In the genomic region with DNA sequence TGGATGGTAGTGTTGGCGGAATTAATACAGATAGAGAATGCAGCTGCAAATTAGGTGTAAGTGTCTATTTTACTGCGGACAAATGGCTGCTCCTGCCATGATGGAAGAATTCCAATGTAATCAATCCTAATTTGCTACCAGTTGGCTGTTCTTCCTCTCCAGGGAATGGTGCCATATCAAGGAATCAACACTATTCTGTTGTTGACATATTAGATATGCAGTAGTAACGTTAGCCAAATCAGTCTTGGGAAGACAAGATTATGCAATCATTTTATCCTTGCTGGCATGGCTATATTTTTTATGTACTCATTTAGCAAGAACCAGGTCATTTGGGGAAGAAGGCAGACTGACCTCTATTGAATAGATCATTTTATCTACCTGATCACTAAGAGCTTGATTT, we compare ENCODE assay signal across 29 cellular contexts.
"Had no signal": no experiment of that assay in that cellular context is flagged by ENCODE, and none has a peak within 500 bp of the region (broad histone marks: within the 10 kb centered on the region; RNA-seq: fewer than 3 reads in every experiment).

No MANE protein-coding gene starts in this region.

- H3K9me3 ChIP-seq: ascending aorta, breast epithelium, esophagus squamous epithelium had no signal

- H3K36me3 ChIP-seq: ascending aorta, breast epithelium, cardiac muscle cell, esophagus squamous epithelium had no signal

- H3K4me3 ChIP-seq: ascending aorta, breast epithelium, cardiac muscle cell, coronary artery, dorsolateral prefrontal cortex, esophagus squamous epithelium had no signal

- H3K27ac ChIP-seq: ascending aorta, breast epithelium, cardiac muscle cell, coronary artery, dorsolateral prefrontal cortex, epithelial cell of prostate, esophagus squamous epithelium had no signal

- H3K27me3 ChIP-seq: ascending aorta, breast epithelium, cardiac muscle cell, esophagus squamous epithelium had no signal

- DNase-seq: activated CD4-positive, alpha-beta memory T cell treated with anti-CD3 and anti-CD28 coated beads for 36 hours; activated CD4-positive, alpha-beta T cell treated with anti-CD3 and anti-CD28 coated beads for 36 hours; activated CD4-positive, alpha-beta T cell treated with anti-CD3 and anti-CD28 coated beads, Interleukin-2, amount 10 ng/mL, durations not matched to agents 24 days and 14 days; activated CD4-positive, CD25-positive, alpha-beta regulatory T cell; activated CD4-positive, CD25-positive, alpha-beta regulatory T cell treated with anti-CD3 and anti-CD28 coated beads, Interleukin-2, amount 50 U/mL, for 72 hours; activated CD8-positive, alpha-beta memory T cell treated with anti-CD3 and anti-CD28 coated beads, Interleukin-2, amount 10 ng/mL, durations not matched to agents 7 days and 5 days; activated CD8-positive, alpha-beta memory T cell treated with anti-CD3 and anti-CD28 coated beads, Interleukin-2, amount 50 U/mL, for 4 hours; activated CD8-positive, alpha-beta T cell treated with anti-CD3 and anti-CD28 coated beads, Interleukin-2, amount 10 ng/mL, durations not matched to agents 7 days and 5 days; activated effector memory CD4-positive, alpha-beta T cell treated with anti-CD3 and anti-CD28 coated beads, Interleukin-2, amount 50 U/mL, for 16 hours; activated naive CD4-positive, alpha-beta T cell treated with anti-CD3 and anti-CD28 coated beads for 36 hours; activated naive CD8-positive, alpha-beta T cell treated with anti-CD3 and anti-CD28 coated beads for 36 hours; activated T-cell treated with anti-CD3 and anti-CD28 coated beads, Interleukin-2, amount 50 U/mL, for 1 hour; activated T-cell treated with anti-CD3 and anti-CD28 coated beads, Interleukin-2, amount 50 U/mL, for 48 hours; central memory CD4-positive, alpha-beta T cell; cerebellar nuclear complex; dorsolateral prefrontal cortex; effector CD4-positive, alpha-beta T cell; effector memory CD8-positive, alpha-beta T cell; esophagus squamous epithelium; head of caudate nucleus; T-helper 1 cell; T-helper 17 cell; T1000 had no signal

- H3K4me1 ChIP-seq: ascending aorta, breast epithelium, esophagus squamous epithelium had no signal

- FAIRE-seq: frontal cortex had no signal

- ATAC-seq: activated CD4-positive, alpha-beta T cell treated with anti-CD3 and anti-CD28 coated beads for 36 hours; activated CD8-positive, alpha-beta memory T cell treated with anti-CD3 and anti-CD28 coated beads, Interleukin-2, amount 10 ng/mL, durations not matched to agents 7 days and 5 days; activated CD8-positive, alpha-beta T cell treated with anti-CD3 and anti-CD28 coated beads, Interleukin-2, amount 10 ng/mL, durations not matched to agents 7 days and 5 days; effector memory CD8-positive, alpha-beta T cell; T-helper 17 cell had no signal
